9 cellular contexts compared by ENCODE assay signal in genomic region chr17:39224778-39225307, GRCh38. TPM values are rescaled to one million over a fixed set of nuclear protein-coding genes. Genes with fewer than 3 reads are reported as not detected.
DNase-seq lines count a peak whose midpoint lies in the region; ATAC-seq and TF ChIP-seq lines count a peak whose summit lies in the region.
"Had no signal": no experiment of that assay in that cellular context is flagged by ENCODE, and none has a peak within 500 bp of the region (broad histone marks: within the 10 kb centered on the region; RNA-seq: fewer than 3 reads in every experiment).

No MANE protein-coding gene starts in this region.

- H4K91ac ChIP-seq in trophoblast cell (ENCODE audit: low read depth, low read length) = no peak overlapping the region

- peaks cover 6 to 9% of the 10 kb centered on the region in 2 experiments for H3K4me1 ChIP-seq in trophoblast cell (ENCODE audit: control insufficient read depth in 1 of 2, insufficient read depth in 2 of 2, low read length in 2 of 2)
- no peaks in the 10 kb centered on the region for H3K4me1 ChIP-seq in SJCRH30

- H3K4ac ChIP-seq in trophoblast cell (ENCODE audit: low read depth, low read length) = no peak overlapping the region

- no peak overlapping the region for H3K9ac ChIP-seq in trophoblast cell (ENCODE audit: low read length)

- ATAC-seq in T-cell (replicated peaks in 1 of 4) (peak; percentile 53 to 65 (median 62)), HG02970 (IDR thresholded peaks at IDR 0.05; ENCODE audit: low FRiP score, unreplicated experiment) (no peak)

- WGBS in trophoblast cell (ENCODE audit: extremely low coverage, insufficient coverage, insufficient read length) = no CpG with 5 or more reads among the region's 68 CpGs

- H2AK5ac ChIP-seq in trophoblast cell (ENCODE audit: low read length) = no peak overlapping the region

- no peak overlapping the region for H3K27ac Mint-ChIP-seq in Calu3 (ENCODE audit: unreplicated experiment)
- no peak overlapping the region for H3K27ac Mint-ChIP-seq in T-cell
- no peak overlapping the region for H3K27ac Mint-ChIP-seq in glutamatergic neuron (ENCODE audit: unreplicated experiment)

- H3K27me3 ChIP-seq in trophoblast cell (ENCODE audit: insufficient read depth, low read length) = peaks cover 39% of the 10 kb centered on the region
- H3K27me3 ChIP-seq in SJCRH30 = no peaks in the 10 kb centered on the region

- peak overlapping the region; percentile 41 for H3K4me3 Mint-ChIP-seq in Calu3 (ENCODE audit: low read depth, unreplicated experiment)
- peak overlapping the region; percentile 64 to 86 (median 72) for H3K4me3 Mint-ChIP-seq in T-cell
- H3K4me3 Mint-ChIP-seq in glutamatergic neuron (ENCODE audit: unreplicated experiment) = peak overlapping the region; percentile 88

- no peak overlapping the region for H3K14ac ChIP-seq in trophoblast cell (ENCODE audit: low read length)

- peak overlapping the region; percentile 55 for H3K4me2 ChIP-seq in trophoblast cell (ENCODE audit: low read length)

- H2BK120ac ChIP-seq in trophoblast cell (ENCODE audit: insufficient read depth, low read length, poor library complexity) = no peak overlapping the region

- H4K8ac ChIP-seq in trophoblast cell (ENCODE audit: low read depth, low read length) = no peak overlapping the region

- no peak for DNase-seq in Calu3
- DNase-seq in T-cell = no peak
- DNase-seq in glutamatergic neuron = peak; percentile 46
- no peak for DNase-seq in trophoblast cell
- no peak for DNase-seq in SJCRH30
- no peak for DNase-seq in T-helper 9 cell
- no peak for DNase-seq in activated effector memory CD4-positive, alpha-beta T cell treated with anti-CD3 and anti-CD28 coated beads, Interleukin-2, amount 50 U/mL, for 16 hours

- CTCF ChIA-PET in Calu3 (lab: Charles Lee) = no interaction called here
- CTCF ChIA-PET in T-cell (lab: Charles Lee) = no interaction called here

- POLR2A ChIA-PET in T-cell (lab: Charles Lee) = no interaction called here

- H3K23ac ChIP-seq in trophoblast cell (ENCODE audit: low read length) = no peak overlapping the region

- peak overlapping the region; percentile 45 for H4K12ac ChIP-seq in trophoblast cell (ENCODE audit: low read depth, low read length)

- intact Hi-C loops in Calu3 (cut with micrococcal nuclease; ENCODE audit: unreplicated experiment) = no loop called here

- no peaks in the 10 kb centered on the region for H3K79me2 ChIP-seq in trophoblast cell (ENCODE audit: control insufficient read depth, insufficient read depth, low read length, poor library complexity)

- H3K27ac ChIP-seq in trophoblast cell (ENCODE audit: low read depth, low read length) = no peak overlapping the region
- H3K27ac ChIP-seq in SJCRH30 = no peak overlapping the region

- peaks cover 5% of the 10 kb centered on the region for H3K9me3 ChIP-seq in trophoblast cell (ENCODE audit: insufficient read depth, low read depth, low read length)
- no peaks in the 10 kb centered on the region for H3K9me3 ChIP-seq in SJCRH30 (replicated peaks)

- TF ChIP-seq CTCF in Calu3 (IDR thresholded peaks at IDR 0.05; ENCODE audit: unreplicated experiment) = peak; percentile 20
- TF ChIP-seq CTCF in glutamatergic neuron (IDR thresholded peaks at IDR 0.05; ENCODE audit: partially characterized antibody, unreplicated experiment) = no peak

- H2BK12ac ChIP-seq in trophoblast cell (ENCODE audit: low read length) = no peak overlapping the region

- H3K36me3 Mint-ChIP-seq in Calu3 (ENCODE audit: insufficient read depth, unreplicated experiment) = peaks cover 14% of the 10 kb centered on the region
- peaks cover 3% of the 10 kb centered on the region for H3K36me3 Mint-ChIP-seq in T-cell
- no peaks in the 10 kb centered on the region for H3K36me3 Mint-ChIP-seq in glutamatergic neuron (ENCODE audit: unreplicated experiment)

- H2AFZ ChIP-seq in trophoblast cell (ENCODE audit: insufficient read depth, low read length, poor library complexity) = no peak overlapping the region

- H3K36me3 ChIP-seq in trophoblast cell (ENCODE audit: control insufficient read depth in 1 of 2, insufficient read depth in 2 of 2, low read length in 2 of 2) = no peaks in the 10 kb centered on the region
- no peaks in the 10 kb centered on the region for H3K36me3 ChIP-seq in SJCRH30

- H3K9me3 Mint-ChIP-seq in Calu3 (ENCODE audit: low read depth, unreplicated experiment) = no peaks in the 10 kb centered on the region
- no peaks in the 10 kb centered on the region for H3K9me3 Mint-ChIP-seq in T-cell
- peaks cover 9% of the 10 kb centered on the region for H3K9me3 Mint-ChIP-seq in glutamatergic neuron (ENCODE audit: unreplicated experiment)

- H3K4me1 Mint-ChIP-seq in Calu3 (ENCODE audit: low read depth, unreplicated experiment) (peaks cover 11% of the 10 kb centered on the region), T-cell (peaks cover 10 to 14% (median 10%) of the 10 kb centered on the region in 3 donors), glutamatergic neuron (ENCODE audit: low read depth, unreplicated experiment) (peaks cover 8% of the 10 kb centered on the region)

- BruUV-seq in Calu3 (replicated peaks; lab: Mats Ljungman, UMichigan) = no TSS peak

- no peaks in the 10 kb centered on the region for H3K79me1 ChIP-seq in trophoblast cell (ENCODE audit: low read length)

- no peak overlapping the region for H2BK5ac ChIP-seq in trophoblast cell (ENCODE audit: low read depth, low read length, poor library complexity)

- H3K27me3 Mint-ChIP-seq in Calu3 (ENCODE audit: unreplicated experiment) (peaks cover 79% of the 10 kb centered on the region), T-cell (peaks cover 22 to 47% of the 10 kb centered on the region in 2 donors), glutamatergic neuron (ENCODE audit: unreplicated experiment) (peaks cover 13% of the 10 kb centered on the region)

- no peak overlapping the region for H3K18ac ChIP-seq in trophoblast cell (ENCODE audit: low read length)

- H3K4me3 ChIP-seq in trophoblast cell (ENCODE audit: low read depth, low read length) = peak overlapping the region; percentile 16
- no peak overlapping the region for H3K4me3 ChIP-seq in SJCRH30

RNA-seq across cellular contexts. Expression of gene STAC2, which starts 0.9 kb away (rescaled TPM):
- total RNA-seq in Calu3 (2022) = not detected in 2 replicates
- under 1 TPM in 3 of 5 donors, not detected in 2; 0.12 to 0.15 (median 0.13) TPM for total RNA-seq in T-cell
- 1.8 TPM for total RNA-seq in glutamatergic neuron (ENCODE audit: unreplicated experiment)
- polyA plus RNA-seq in trophoblast cell (2013) = not detected in 2 replicates
- not detected in 2 replicates for total RNA-seq in SJCRH30 (2014; rRNA removed; shearing (Covaris generic))
- total RNA-seq: mononuclear cell had no signal

RNA-seq across cellular contexts. Expression of gene RPL19, which starts 24.8 kb away (rescaled TPM):
- total RNA-seq in Calu3 (2022) (6,584 and 6,763 TPM in 2 replicates), T-cell (1,000 to 10,000 TPM; 2,988 to 3,293 (median 3,174) TPM), glutamatergic neuron (ENCODE audit: unreplicated experiment) (877 TPM)
- polyA plus RNA-seq in trophoblast cell (2013) = 1,663 and 1,757 TPM in 2 replicates
- total RNA-seq in SJCRH30 (2014; rRNA removed; shearing (Covaris generic)) = 2,386 and 2,441 TPM in 2 replicates

RNA-seq across cellular contexts. Expression of gene CACNB1, which starts 27.4 kb away (rescaled TPM):
- total RNA-seq in Calu3 (2022) (44.1 and 52.1 TPM in 2 replicates), T-cell (10 to 100 TPM; 10.8 to 23.2 (median 21.4) TPM), glutamatergic neuron (ENCODE audit: unreplicated experiment) (77.1 TPM)
- polyA plus RNA-seq in trophoblast cell (2013) = 0.99 and 1.1 TPM in 2 replicates
- total RNA-seq in SJCRH30 (2014; rRNA removed; shearing (Covaris generic)) = 4.6 and 8.3 TPM in 2 replicates

RNA-seq across cellular contexts. Expression of gene ARL5C, which starts 58.9 kb away (rescaled TPM):
- total RNA-seq in Calu3 (2022) (not detected in 2 replicates), T-cell (under 1 TPM in 1 of 5 donors, not detected in 4; 0.90 TPM), glutamatergic neuron (ENCODE audit: unreplicated experiment) (not detected)
- not detected in 2 replicates for polyA plus RNA-seq in trophoblast cell (2013)
- not detected in 2 replicates for total RNA-seq in SJCRH30 (2014; rRNA removed; shearing (Covaris generic))
- total RNA-seq: mononuclear cell had no signal
